ENCODE assay signal across 11 cellular contexts in the genomic region with DNA sequence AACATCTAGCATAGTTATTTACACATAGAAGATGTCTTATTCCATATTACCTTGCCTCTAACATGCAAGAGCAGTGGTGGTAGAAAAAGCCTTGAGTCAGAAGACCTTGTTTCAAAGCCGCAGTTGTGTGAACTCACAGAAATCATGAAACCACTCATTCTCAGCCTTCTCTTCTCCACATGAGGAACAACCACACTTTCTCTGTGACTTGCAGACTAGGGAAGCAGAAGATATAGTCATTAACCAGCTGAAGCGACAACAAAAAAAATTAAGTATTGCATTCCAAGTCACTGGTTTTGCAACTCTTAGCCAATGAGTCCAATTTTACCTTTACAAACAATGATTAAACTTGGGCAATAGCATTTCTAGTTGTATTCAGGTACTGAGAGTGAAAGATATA. TPM values are rescaled to one million over a fixed set of nuclear protein-coding genes. Genes with fewer than 3 reads are reported as not detected.
DNase-seq lines count a peak whose midpoint lies in the region; ATAC-seq lines count a peak whose summit lies in the region.
"Had no signal": no experiment of that assay in that cellular context is flagged by ENCODE, and none has a peak within 500 bp of the region (broad histone marks: within the 10 kb centered on the region; RNA-seq: fewer than 3 reads in every experiment).

No MANE protein-coding gene starts in this region.

- DNase-seq in SIG-M5 treated with dmso at 0.1 percent for 504 hours (lab: John Stamatoyannopoulos, UW; ENCODE audit: unreplicated experiment) (peak; percentile 80), nucleus accumbens (lab: John Stamatoyannopoulos, UW) (no peak), cortex of kidney (lab: John Stamatoyannopoulos, UW) (no peak), Right ventricle myocardium inferior (ENCODE audit: missing footprints) (no peak)
- no peak for DNase-seq in activated CD4-positive, CD25-positive, alpha-beta regulatory T cell (lab: John Stamatoyannopoulos, UW)
- DNase-seq: activated CD8-positive, alpha-beta T cell treated with anti-CD3 and anti-CD28 coated beads, Interleukin-2, amount 10 ng/mL, durations not matched to agents 7 days and 5 days; C1 segment of cervical spinal cord; nephron progenitor cell had no signal

- ATAC-seq in GM18508 (IDR thresholded peaks at IDR 0.05; ENCODE audit: insufficient read depth, unreplicated experiment) = peak; percentile 79
- ATAC-seq in GM21447 (IDR thresholded peaks at IDR 0.05; ENCODE audit: unreplicated experiment) = peak; percentile 86
- ATAC-seq in HG03103 (IDR thresholded peaks at IDR 0.05; ENCODE audit: low read depth, unreplicated experiment) = peak; percentile 69
- no peak for ATAC-seq in Right ventricle myocardium inferior
- ATAC-seq: activated CD8-positive, alpha-beta T cell treated with anti-CD3 and anti-CD28 coated beads, Interleukin-2, amount 10 ng/mL, durations not matched to agents 7 days and 5 days had no signal

- intact Hi-C loops in Right ventricle myocardium inferior (cut with DNase I) = no loop called here

RNA-seq across cellular contexts. Expression of gene TWSG1, which starts 19.0 kb away (rescaled TPM):
- 9.8 TPM for total RNA-seq in Right ventricle myocardium inferior
